In genomic region chr21:7951854-7952519, GRCh38 we compare ENCODE assay signal across 20 cellular contexts.
DNase-seq lines count a peak whose midpoint lies in the region; ATAC-seq lines count a peak whose summit lies in the region.
"Had no signal": no experiment of that assay in that cellular context is flagged by ENCODE, and none has a peak within 500 bp of the region (broad histone marks: within the 10 kb centered on the region; RNA-seq: fewer than 3 reads in every experiment).

No MANE protein-coding gene starts in this region.

- no peak for DNase-seq in CD4-positive, alpha-beta memory T cell
- DNase-seq in Karpas-422: no peak
- DNase-seq in fibroblast of gingiva (ENCODE audit: low read depth): peak; percentile 11
- DNase-seq in stimulated activated effector memory CD8-positive, alpha-beta T cell treated with anti-CD3 and anti-CD28 coated beads, Interleukin-12 subunit alpha, Interleukin-12 subunit beta, amount 100 ng/mL, for 72 hours (ENCODE audit: low spot score in 2 of 2): no peak
- no peak for DNase-seq in NCI-H2171 (lab: John Stamatoyannopoulos, UW)
- DNase-seq in glomerular visceral epithelial cell (ENCODE audit: extremely low spot score): no peak
- no peak for DNase-seq in iPS-NIHi7 (ENCODE audit: extremely low spot score)
- DNase-seq: BE2C; Caco-2; GDM1; Kasumi-1; MG63; NCI-H1105 treated with DMSO at 0.1 percent for 48 hours; NCI-H1694 treated with DMSO at 0.1 percent for 48 hours; NCI-H510A; NCI-H748 treated with DMSO at 0.1 percent for 48 hours; NK-92 treated with Interleukin-12 subunit alpha and Interleukin-12 subunit beta, amount 100 ng/mL, for 24 hours; Right ventricle myocardium superior had no signal

- peaks cover 30 to 96% of the 10 kb centered on the region in 2 donors for H3K36me3 Mint-ChIP-seq in CD4-positive, alpha-beta memory T cell
- H3K36me3 Mint-ChIP-seq in stimulated activated effector memory CD8-positive, alpha-beta T cell treated with anti-CD3 and anti-CD28 coated beads, Interleukin-12 subunit alpha, Interleukin-12 subunit beta, amount 100 ng/mL, for 72 hours: no peaks in the 10 kb centered on the region

- no peaks in the 10 kb centered on the region for H3K79me2 ChIP-seq in Karpas-422 (ENCODE audit: low read length)

- no peak overlapping the region for H2AFZ ChIP-seq in Karpas-422 (ENCODE audit: low read length)

- POLR2A ChIA-PET in CD4-positive, alpha-beta memory T cell (lab: Charles Lee; ENCODE audit: partially characterized antibody): no interaction called here

- no peaks in the 10 kb centered on the region for H3K9me2 ChIP-seq in Karpas-422 (replicated peaks; ENCODE audit: insufficient read depth, low read length)

- peaks cover 28 to 94% of the 10 kb centered on the region in 2 donors for H3K9me3 ChIP-seq in CD4-positive, alpha-beta memory T cell (ENCODE audit: control insufficient read depth in 1 of 2, low read length in 2 of 2)
- H3K9me3 ChIP-seq in Karpas-422 (ENCODE audit: low read length): peaks cover 98% of the 10 kb centered on the region

- intact Hi-C loops in CD4-positive, alpha-beta memory T cell (cut with micrococcal nuclease): no loop called here

- no peak overlapping the region for H3K9ac ChIP-seq in Karpas-422 (ENCODE audit: low read length)

- peaks cover 0 to 18% (median 9%) of the 10 kb centered on the region in 4 donors for H3K4me1 Mint-ChIP-seq in CD4-positive, alpha-beta memory T cell
- peaks cover 12% of the 10 kb centered on the region for H3K4me1 Mint-ChIP-seq in stimulated activated effector memory CD8-positive, alpha-beta T cell treated with anti-CD3 and anti-CD28 coated beads, Interleukin-12 subunit alpha, Interleukin-12 subunit beta, amount 100 ng/mL, for 72 hours

- H3K27me3 ChIP-seq in CD4-positive, alpha-beta memory T cell (ENCODE audit: insufficient read depth, low read length): no peaks in the 10 kb centered on the region
- no peaks in the 10 kb centered on the region for H3K27me3 ChIP-seq in Karpas-422 (ENCODE audit: low read length)
- H3K27me3 ChIP-seq: BE2C, MG63 had no signal

- ATAC-seq in stimulated activated effector memory CD8-positive, alpha-beta T cell treated with anti-CD3 and anti-CD28 coated beads, Interleukin-12 subunit alpha, Interleukin-12 subunit beta, amount 100 ng/mL, for 72 hours: peak; percentile 17

- H3K4me1 ChIP-seq in CD4-positive, alpha-beta memory T cell (ENCODE audit: insufficient read depth, low read length): no peaks in the 10 kb centered on the region
- no peaks in the 10 kb centered on the region for H3K4me1 ChIP-seq in Karpas-422 (ENCODE audit: low read length)
- H3K4me1 ChIP-seq: BE2C, Caco-2, HAP-1 had no signal

- H3K27ac Mint-ChIP-seq in CD4-positive, alpha-beta memory T cell: peak overlapping the region in 1 of 7 donors; percentile 15
- H3K27ac Mint-ChIP-seq in stimulated activated effector memory CD8-positive, alpha-beta T cell treated with anti-CD3 and anti-CD28 coated beads, Interleukin-12 subunit alpha, Interleukin-12 subunit beta, amount 100 ng/mL, for 72 hours: no peak overlapping the region
- H3K27ac Mint-ChIP-seq: CD4-positive, CD25-positive, alpha-beta regulatory T cell had no signal

- H3K36me3 ChIP-seq in CD4-positive, alpha-beta memory T cell (ENCODE audit: insufficient read depth, low read length): no peaks in the 10 kb centered on the region
- no peaks in the 10 kb centered on the region for H3K36me3 ChIP-seq in Karpas-422 (ENCODE audit: insufficient read depth, low read length)
- H3K36me3 ChIP-seq: BE2C, HAP-1, MG63 had no signal

- no peaks in the 10 kb centered on the region for H4K20me1 ChIP-seq in Karpas-422 (ENCODE audit: insufficient read depth, low read depth, low read length)

- peaks cover 0 to 100% (median 4%) of the 10 kb centered on the region in 8 donors for H3K9me3 Mint-ChIP-seq in CD4-positive, alpha-beta memory T cell
- H3K9me3 Mint-ChIP-seq in stimulated activated effector memory CD8-positive, alpha-beta T cell treated with anti-CD3 and anti-CD28 coated beads, Interleukin-12 subunit alpha, Interleukin-12 subunit beta, amount 100 ng/mL, for 72 hours: peaks cover 97% of the 10 kb centered on the region

- no peak overlapping the region for H3K4me3 Mint-ChIP-seq in CD4-positive, alpha-beta memory T cell
- no peak overlapping the region for H3K4me3 Mint-ChIP-seq in stimulated activated effector memory CD8-positive, alpha-beta T cell treated with anti-CD3 and anti-CD28 coated beads, Interleukin-12 subunit alpha, Interleukin-12 subunit beta, amount 100 ng/mL, for 72 hours
- H3K4me3 Mint-ChIP-seq: CD4-positive, CD25-positive, alpha-beta regulatory T cell had no signal

- no peaks in the 10 kb centered on the region for H3K27me3 Mint-ChIP-seq in CD4-positive, alpha-beta memory T cell
- H3K27me3 Mint-ChIP-seq: CD4-positive, CD25-positive, alpha-beta regulatory T cell had no signal

- CTCF ChIA-PET in CD4-positive, alpha-beta memory T cell (lab: Charles Lee; ENCODE audit: partially characterized antibody): no interaction called here

- H3K4me3 ChIP-seq in CD4-positive, alpha-beta memory T cell (ENCODE audit: low read length in 2 of 2): peak overlapping the region; percentile 0 to 1
- H3K4me3 ChIP-seq in Karpas-422 (ENCODE audit: low read length): peak overlapping the region; percentile 3; the same call in 1 of the 2 replicates
- H3K4me3 ChIP-seq: HAP-1, MG63 had no signal

- no peak overlapping the region for H3K4me2 ChIP-seq in Karpas-422 (ENCODE audit: low read depth, low read length, poor library complexity, severe bottlenecking)

- H3K27ac ChIP-seq in CD4-positive, alpha-beta memory T cell (ENCODE audit: low read depth, low read length): no peak overlapping the region
- no peak overlapping the region for H3K27ac ChIP-seq in Karpas-422 (ENCODE audit: low read length)
